In genomic region chr17:74642995-74643394, GRCh38 we compare ENCODE assay signal across 34 cellular contexts. TPM values are rescaled to one million over a fixed set of nuclear protein-coding genes. Genes with fewer than 3 reads are reported as not detected.
"Had no signal": no experiment of that assay in that cellular context is flagged by ENCODE, and none has a peak within 500 bp of the region (broad histone marks: within the 10 kb centered on the region; RNA-seq: fewer than 3 reads in every experiment).

No MANE protein-coding gene starts in this region.

- H3K27ac ChIP-seq: brain microvascular endothelial cell, VCaP had no signal

- H3K4me3 Mint-ChIP-seq: activated CD4-positive, alpha-beta memory T cell treated with anti-CD3 and anti-CD28 coated beads, Interleukin-2, amount 10 ng/mL, durations not matched to agents 7 days and 5 days; activated CD8-positive, alpha-beta memory T cell treated with anti-CD3 and anti-CD28 coated beads, Interleukin-2, amount 10 ng/mL, durations not matched to agents 7 days and 5 days; activated naive CD8-positive, alpha-beta T cell treated with anti-CD3 and anti-CD28 coated beads for 36 hours had no signal

- ATAC-seq: activated CD8-positive, alpha-beta memory T cell treated with anti-CD3 and anti-CD28 coated beads, Interleukin-2, amount 10 ng/mL, durations not matched to agents 7 days and 5 days had no signal

- H3K27me3 ChIP-seq: brain microvascular endothelial cell had no signal

- H3K27ac Mint-ChIP-seq: activated CD4-positive, alpha-beta memory T cell treated with anti-CD3 and anti-CD28 coated beads, Interleukin-2, amount 10 ng/mL, durations not matched to agents 7 days and 5 days; activated CD8-positive, alpha-beta memory T cell treated with anti-CD3 and anti-CD28 coated beads, Interleukin-2, amount 10 ng/mL, durations not matched to agents 7 days and 5 days; activated naive CD8-positive, alpha-beta T cell treated with anti-CD3 and anti-CD28 coated beads for 36 hours had no signal

- H3K36me3 Mint-ChIP-seq: activated CD8-positive, alpha-beta memory T cell treated with anti-CD3 and anti-CD28 coated beads, Interleukin-2, amount 10 ng/mL, durations not matched to agents 7 days and 5 days; activated naive CD8-positive, alpha-beta T cell treated with anti-CD3 and anti-CD28 coated beads for 36 hours had no signal

- H3K9me3 Mint-ChIP-seq: activated CD4-positive, alpha-beta memory T cell treated with anti-CD3 and anti-CD28 coated beads, Interleukin-2, amount 10 ng/mL, durations not matched to agents 7 days and 5 days; activated naive CD8-positive, alpha-beta T cell treated with anti-CD3 and anti-CD28 coated beads for 36 hours had no signal

- H3K36me3 ChIP-seq: brain microvascular endothelial cell had no signal

- DNase-seq: activated CD4-positive, alpha-beta memory T cell treated with anti-CD3 and anti-CD28 coated beads, Interleukin-2, amount 10 ng/mL, durations not matched to agents 7 days and 5 days; activated CD4-positive, alpha-beta T cell treated with anti-CD3 and anti-CD28 coated beads for 1 hour; activated CD4-positive, alpha-beta T cell treated with anti-CD3 and anti-CD28 coated beads for 48 hours; activated CD4-positive, CD25-positive, alpha-beta regulatory T cell; activated CD8-positive, alpha-beta memory T cell treated with anti-CD3 and anti-CD28 coated beads for 24 hours; activated CD8-positive, alpha-beta memory T cell treated with anti-CD3 and anti-CD28 coated beads, Interleukin-2, amount 10 ng/mL, durations not matched to agents 7 days and 5 days; activated CD8-positive, alpha-beta memory T cell treated with anti-CD3 and anti-CD28 coated beads, Interleukin-2, amount 50 U/mL, for 48 hours; activated effector memory CD4-positive, alpha-beta T cell treated with Interleukin-2 at 50 U/mL for 16 hours; activated naive CD4-positive, alpha-beta T cell treated with anti-CD3 and anti-CD28 coated beads, Interleukin-2, amount 50 U/mL, for 16 hours; activated naive CD8-positive, alpha-beta T cell treated with anti-CD3 and anti-CD28 coated beads for 36 hours; activated T-cell treated with anti-CD3 and anti-CD28 coated beads, Interleukin-2, amount 50 U/mL, for 48 hours; amniotic stem cell; aorta; brain microvascular endothelial cell; central memory CD4-positive, alpha-beta T cell; MM.1S; MV-4-11; NCI-H1092 treated with DMSO at 0.1 percent for 48 hours; NCI-H1417 treated with DMSO at 0.1 percent for 48 hours; NCI-H1694; NCI-H1930; NCI-H2081 treated with DMSO at 0.1 percent for 48 hours; NCI-H345; NCI-H524 treated with DMSO at 0.1 percent for 48 hours; OCI-M1; Right ventricle myocardium superior; SW 1271; T-helper 1 cell; T-helper 2 cell; T-helper 9 cell had no signal

RNA-seq across cellular contexts. Expression of gene CD300E, which starts 19.5 kb away (rescaled TPM):
- total RNA-seq: activated CD4-positive, alpha-beta memory T cell treated with anti-CD3 and anti-CD28 coated beads, Interleukin-2, amount 10 ng/mL, durations not matched to agents 7 days and 5 days; activated CD8-positive, alpha-beta memory T cell treated with anti-CD3 and anti-CD28 coated beads, Interleukin-2, amount 10 ng/mL, durations not matched to agents 7 days and 5 days; activated naive CD8-positive, alpha-beta T cell treated with anti-CD3 and anti-CD28 coated beads for 36 hours; cerebellum; LHCN-M2; NCI-H460 had no signal

RNA-seq across cellular contexts. Expression of gene CD300LD, which starts 50.9 kb away (rescaled TPM):
- total RNA-seq: activated CD4-positive, alpha-beta memory T cell treated with anti-CD3 and anti-CD28 coated beads, Interleukin-2, amount 10 ng/mL, durations not matched to agents 7 days and 5 days; activated CD8-positive, alpha-beta memory T cell treated with anti-CD3 and anti-CD28 coated beads, Interleukin-2, amount 10 ng/mL, durations not matched to agents 7 days and 5 days; activated naive CD8-positive, alpha-beta T cell treated with anti-CD3 and anti-CD28 coated beads for 36 hours; aorta; cerebellum; LHCN-M2; NCI-H460; Right ventricle myocardium superior had no signal
